ENCODE assay signal across 17 cellular contexts in the genomic region with DNA sequence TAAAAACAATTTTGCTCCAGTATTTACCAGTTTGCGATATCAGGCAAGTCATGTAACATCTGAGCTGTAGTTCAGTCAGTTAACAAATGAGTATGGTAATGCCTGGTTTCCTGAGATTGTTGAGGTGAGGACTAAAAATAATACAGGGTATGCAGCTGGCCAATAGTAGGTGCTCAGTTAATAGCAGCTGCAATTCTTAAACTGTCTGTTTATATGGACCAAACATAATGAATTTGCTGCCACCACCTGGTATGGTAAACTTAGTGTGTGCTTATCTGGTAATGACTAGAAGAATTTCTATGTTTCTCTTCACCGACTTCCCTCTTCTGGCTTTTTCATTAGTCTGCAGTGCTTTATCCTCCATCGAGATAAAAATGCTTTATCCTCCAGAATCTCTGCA. TPM values are rescaled to one million over a fixed set of nuclear protein-coding genes. Genes with fewer than 3 reads are reported as not detected.
DNase-seq lines count a peak whose midpoint lies in the region; ATAC-seq and TF ChIP-seq lines count a peak whose summit lies in the region.
"Had no signal": no experiment of that assay in that cellular context is flagged by ENCODE, and none has a peak within 500 bp of the region (broad histone marks: within the 10 kb centered on the region; RNA-seq: fewer than 3 reads in every experiment).

No MANE protein-coding gene starts in this region.

- TF ChIP-seq CTCF in chondrocyte (IDR thresholded peaks at IDR 0.05), result peak; percentile 18

- H3K4me3 Mint-ChIP-seq in chondrocyte (ENCODE audit: unreplicated experiment), result no peak overlapping the region
- no peak overlapping the region for H3K4me3 Mint-ChIP-seq in stimulated activated effector memory CD8-positive, alpha-beta T cell treated with anti-CD3 and anti-CD28 coated beads, Interleukin-12 subunit alpha, Interleukin-12 subunit beta, amount 100 ng/mL, for 72 hours
- H3K4me3 Mint-ChIP-seq: activated T-helper 17 cell treated with anti-CD3 and anti-CD28 coated beads, Interleukin-2, amount 50 U/mL, for 72 hours had no signal

- no peaks in the 10 kb centered on the region for H3K27me3 Mint-ChIP-seq in chondrocyte (ENCODE audit: low read depth)
- H3K27me3 Mint-ChIP-seq: activated T-helper 17 cell treated with anti-CD3 and anti-CD28 coated beads, Interleukin-2, amount 50 U/mL, for 72 hours; CD4-positive, CD25-positive, alpha-beta regulatory T cell had no signal

- peak; percentile 69 for ATAC-seq in GM21515 (IDR thresholded peaks at IDR 0.05; ENCODE audit: unreplicated experiment)
- no peak for ATAC-seq in GM19328 (IDR thresholded peaks at IDR 0.05; ENCODE audit: unreplicated experiment)
- ATAC-seq in HG03439 (IDR thresholded peaks at IDR 0.05; ENCODE audit: unreplicated experiment), result no peak
- no peak for ATAC-seq in stimulated activated effector memory CD8-positive, alpha-beta T cell treated with anti-CD3 and anti-CD28 coated beads, Interleukin-12 subunit alpha, Interleukin-12 subunit beta, amount 100 ng/mL, for 72 hours
- ATAC-seq: activated T-helper 17 cell treated with anti-CD3 and anti-CD28 coated beads, Interleukin-2, amount 50 U/mL, for 72 hours; sciatic nerve had no signal

- peak; percentile 7 for DNase-seq in ELR (ENCODE audit: low read depth)
- DNase-seq in NAMALWA (ENCODE audit: low spot score), result peak; percentile 81
- no peak for DNase-seq in chondrocyte (ENCODE audit: low spot score)
- DNase-seq in stimulated activated effector memory CD8-positive, alpha-beta T cell treated with anti-CD3 and anti-CD28 coated beads, Interleukin-12 subunit alpha, Interleukin-12 subunit beta, amount 100 ng/mL, for 72 hours (ENCODE audit: low spot score in 2 of 2), result no peak
- no peak for DNase-seq in NCI-H2107 (lab: John Stamatoyannopoulos, UW)
- DNase-seq: ACHN; effector CD8-positive, alpha-beta T cell; EL; hypothalamus; NCI-H526; nucleus accumbens had no signal

- peaks cover 15% of the 10 kb centered on the region for H3K36me3 Mint-ChIP-seq in chondrocyte (ENCODE audit: low read depth)
- peaks cover 47% of the 10 kb centered on the region for H3K36me3 Mint-ChIP-seq in stimulated activated effector memory CD8-positive, alpha-beta T cell treated with anti-CD3 and anti-CD28 coated beads, Interleukin-12 subunit alpha, Interleukin-12 subunit beta, amount 100 ng/mL, for 72 hours

- no peaks in the 10 kb centered on the region for H3K9me3 Mint-ChIP-seq in chondrocyte (ENCODE audit: low read depth)
- no peaks in the 10 kb centered on the region for H3K9me3 Mint-ChIP-seq in stimulated activated effector memory CD8-positive, alpha-beta T cell treated with anti-CD3 and anti-CD28 coated beads, Interleukin-12 subunit alpha, Interleukin-12 subunit beta, amount 100 ng/mL, for 72 hours
- H3K9me3 Mint-ChIP-seq: activated T-helper 17 cell treated with anti-CD3 and anti-CD28 coated beads, Interleukin-2, amount 50 U/mL, for 72 hours; CD4-positive, CD25-positive, alpha-beta regulatory T cell had no signal

- H3K27ac Mint-ChIP-seq in chondrocyte (ENCODE audit: unreplicated experiment), result no peak overlapping the region
- no peak overlapping the region for H3K27ac Mint-ChIP-seq in stimulated activated effector memory CD8-positive, alpha-beta T cell treated with anti-CD3 and anti-CD28 coated beads, Interleukin-12 subunit alpha, Interleukin-12 subunit beta, amount 100 ng/mL, for 72 hours
- H3K27ac Mint-ChIP-seq: CD4-positive, CD25-positive, alpha-beta regulatory T cell had no signal

- peaks cover 15% of the 10 kb centered on the region for H3K4me1 Mint-ChIP-seq in chondrocyte (ENCODE audit: low read depth)
- H3K4me1 Mint-ChIP-seq in stimulated activated effector memory CD8-positive, alpha-beta T cell treated with anti-CD3 and anti-CD28 coated beads, Interleukin-12 subunit alpha, Interleukin-12 subunit beta, amount 100 ng/mL, for 72 hours, result peaks cover 17% of the 10 kb centered on the region

RNA-seq across cellular contexts. Expression of a gene that starts 9.1 kb away (rescaled TPM):
- 87.5 to 89.8 TPM (median 87.6 TPM) in 3 replicates for total RNA-seq in chondrocyte

Comparison
In these comparisons a context has a peak if more than half of its experiments do, and no peak if none do; other contexts are left out.
1. DNase-seq: peak in ELR (single experiment) and NAMALWA (single experiment); none in chondrocyte (single experiment), stimulated activated effector memory CD8-positive, alpha-beta T cell treated with anti-CD3 and anti-CD28 coated beads, Interleukin-12 subunit alpha, Interleukin-12 subunit beta, amount 100 ng/mL, for 72 hours (0 of 2) and NCI-H2107 (single experiment).